ENCODE assay signal across 13 cellular contexts in genomic region chr3:169869484-169870304, GRCh38. TPM values are rescaled to one million over a fixed set of nuclear protein-coding genes. Genes with fewer than 3 reads are reported as not detected.
DNase-seq lines count a peak whose midpoint lies in the region; ATAC-seq, FAIRE-seq and TF ChIP-seq lines count a peak whose summit lies in the region.
"Had no signal": no experiment of that assay in that cellular context is flagged by ENCODE, and none has a peak within 500 bp of the region (broad histone marks: within the 10 kb centered on the region; RNA-seq: fewer than 3 reads in every experiment).

TSS of gene LRRC31 (minus strand) at chr3:169869935. CDS start at chr3:169869807, 128 bp downstream.

- H3K4me3 Mint-ChIP-seq in activated naive CD8-positive, alpha-beta T cell treated with anti-CD3 and anti-CD28 coated beads, Interleukin-2, amount 50 U/mL, for 24 hours = no peak within 1 kb of the TSS
- H3K4me3 Mint-ChIP-seq: effector memory CD8-positive, alpha-beta T cell had no signal

- TF ChIP-seq CTCF in ovary (IDR thresholded peaks at IDR 0.05) = no peak

- DNase-seq in Caki2 (ENCODE audit: low read depth) (peak; percentile 94), NCI-H1105 treated with DMSO at 0.1 percent for 48 hours (lab: John Stamatoyannopoulos, UW) (peak; percentile 80), ovary (no peak), NCI-H446 (lab: John Stamatoyannopoulos, UW) (no peak)
- DNase-seq in activated naive CD8-positive, alpha-beta T cell treated with anti-CD3 and anti-CD28 coated beads, Interleukin-2, amount 50 U/mL, for 24 hours = no peak
- no peak for DNase-seq in stimulated activated CD8-positive, alpha-beta memory T cell treated with anti-CD3 and anti-CD28 coated beads, Interleukin-4, amount 100 ng/mL, for 48 hours
- DNase-seq: body of pancreas; effector memory CD8-positive, alpha-beta T cell; lower lobe of right lung; psoas muscle; stimulated activated CD4-positive, alpha-beta T cell treated with anti-CD3 and anti-CD28 coated beads, Interleukin-4, amount 100 ng/mL, for 4 hours had no signal

- peaks cover 29% of the 10 kb centered on the region for H3K4me1 Mint-ChIP-seq in activated naive CD8-positive, alpha-beta T cell treated with anti-CD3 and anti-CD28 coated beads, Interleukin-2, amount 50 U/mL, for 24 hours

- peak; percentile 58 for FAIRE-seq in colon (lab: Jason Lieb, UNC)

- no peaks in the 10 kb centered on the region for H3K9me3 Mint-ChIP-seq in activated naive CD8-positive, alpha-beta T cell treated with anti-CD3 and anti-CD28 coated beads, Interleukin-2, amount 50 U/mL, for 24 hours
- H3K9me3 Mint-ChIP-seq: effector memory CD8-positive, alpha-beta T cell had no signal

- no peaks in the 10 kb centered on the region for H3K36me3 Mint-ChIP-seq in activated naive CD8-positive, alpha-beta T cell treated with anti-CD3 and anti-CD28 coated beads, Interleukin-2, amount 50 U/mL, for 24 hours (ENCODE audit: low read depth)

- intact Hi-C loops in ovary (cut with DNase I) = no loop called here

- 48 to 54% (median 51%) methylated on average over 3 of the region's 3 CpGs for WGBS in ovary, 3 donors

- no peak within 1 kb of the TSS for H3K27ac Mint-ChIP-seq in activated naive CD8-positive, alpha-beta T cell treated with anti-CD3 and anti-CD28 coated beads, Interleukin-2, amount 50 U/mL, for 24 hours

- H3K9me3 ChIP-seq in ovary = no peaks in the 10 kb centered on the region
- H3K9me3 ChIP-seq: body of pancreas, lower lobe of right lung, psoas muscle had no signal

- no peak for ATAC-seq in HG03159 (IDR thresholded peaks at IDR 0.05; ENCODE audit: unreplicated experiment)
- ATAC-seq in activated naive CD8-positive, alpha-beta T cell treated with anti-CD3 and anti-CD28 coated beads, Interleukin-2, amount 50 U/mL, for 24 hours = no peak
- ATAC-seq: body of pancreas; effector memory CD8-positive, alpha-beta T cell; psoas muscle had no signal

- no peak for TF ChIP-seq POLR2A in ovary (IDR thresholded peaks at IDR 0.05)

- H3K36me3 ChIP-seq in ovary = no peaks in the 10 kb centered on the region
- H3K36me3 ChIP-seq: lower lobe of right lung had no signal

- no peaks in the 10 kb centered on the region for H3K27me3 ChIP-seq in ovary
- H3K27me3 ChIP-seq: body of pancreas had no signal

- H3K4me1 ChIP-seq in ovary (ENCODE audit: insufficient read depth) = no peaks in the 10 kb centered on the region
- H3K4me1 ChIP-seq: lower lobe of right lung, psoas muscle had no signal

- TF ChIP-seq EP300 in ovary (IDR thresholded peaks at IDR 0.05) = no peak

- peaks cover 4% of the 10 kb centered on the region for H3K27me3 Mint-ChIP-seq in activated naive CD8-positive, alpha-beta T cell treated with anti-CD3 and anti-CD28 coated beads, Interleukin-2, amount 50 U/mL, for 24 hours

- H3K4me3 ChIP-seq in ovary = peak within 1 kb of the TSS; percentile 7
- H3K4me3 ChIP-seq: body of pancreas, lower lobe of right lung, psoas muscle had no signal

- no peak within 1 kb of the TSS for H3K27ac ChIP-seq in ovary
- H3K27ac ChIP-seq: body of pancreas, psoas muscle had no signal

- in situ Hi-C loops in Caki2 (cut with HindIII; ENCODE audit: low pct_unique_long_range_greater_than_20kb, low sequenced_read_pairs) = no loop called here

RNA-seq across cellular contexts. Expression of gene LRRC31, which starts in this region (rescaled TPM):
- total RNA-seq in Caki2 (2014; rRNA removed; shearing (Covaris generic); ENCODE audit: low replicate concordance) = 0.47 and 0.98 TPM in 2 replicates
- not detected for total RNA-seq in ovary
- polyA plus RNA-seq in ovary = not detected
- total RNA-seq: psoas muscle had no signal

Comparison
In these comparisons a context has a peak if more than half of its experiments do, and no peak if none do; other contexts are left out.
1. Peak in DNase-seq in Caki2; RNA of the gene not detected or under 1 TPM.